In the genomic region with DNA sequence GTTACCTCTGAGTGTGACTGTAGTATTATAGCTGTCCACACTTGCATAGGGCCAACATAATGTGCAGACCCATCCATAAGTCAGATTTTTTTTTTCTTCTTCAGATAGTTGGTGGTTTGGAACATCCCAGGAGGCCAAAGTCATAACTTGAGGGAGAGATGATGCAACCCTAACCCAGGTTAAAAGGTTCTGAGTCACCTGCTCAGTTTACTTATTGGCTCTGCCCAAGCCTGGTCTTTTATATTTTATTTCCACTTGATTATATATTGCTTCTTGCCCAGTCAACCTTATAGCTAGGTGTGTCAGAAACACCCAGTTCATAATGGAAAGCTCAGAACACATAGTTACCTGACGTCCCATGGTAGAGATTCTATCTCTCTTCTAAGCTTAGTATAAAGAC, we compare ENCODE assay signal across 23 cellular contexts.
"Had no signal": no experiment of that assay in that cellular context is flagged by ENCODE, and none has a peak within 500 bp of the region (broad histone marks: within the 10 kb centered on the region; RNA-seq: fewer than 3 reads in every experiment).

No MANE protein-coding gene starts in this region.

- H3K36me3 ChIP-seq: ascending aorta had no signal

- H3K9me3 ChIP-seq: ascending aorta, body of pancreas had no signal

- H3K27me3 ChIP-seq: ascending aorta, body of pancreas had no signal

- H3K27ac ChIP-seq: ascending aorta, body of pancreas had no signal

- ATAC-seq: activated T-cell treated with anti-CD3 and anti-CD28 coated beads, Interleukin-2, amount 50 U/mL, for 4 hours; body of pancreas; Panc1; T-helper 17 cell; WTC11 had no signal

- H3K4me3 ChIP-seq: ascending aorta, body of pancreas had no signal

- H3K4me1 ChIP-seq: ascending aorta, body of pancreas had no signal

- DNase-seq: activated CD4-positive, alpha-beta memory T cell treated with anti-CD3 and anti-CD28 coated beads for 36 hours; activated CD4-positive, alpha-beta T cell treated with anti-CD3 and anti-CD28 coated beads, Interleukin-2, amount 10 ng/mL, durations not matched to agents 7 days and 5 days; activated CD4-positive, CD25-positive, alpha-beta regulatory T cell treated with anti-CD3 and anti-CD28 coated beads, Interleukin-2, amount 50 U/mL, for 72 hours; activated CD8-positive, alpha-beta memory T cell treated with anti-CD3 and anti-CD28 coated beads for 24 hours; activated effector memory CD4-positive, alpha-beta T cell treated with Interleukin-2 at 50 U/mL for 16 hours; activated naive CD4-positive, alpha-beta T cell; activated T-cell treated with anti-CD3 and anti-CD28 coated beads, Interleukin-2, amount 50 U/mL, for 4 hours; body of pancreas; KG1; NCI-H1092; NCI-H1417; NCI-H1694; NCI-H2029 treated with DMSO at 0.1 percent for 48 hours; NCI-H345; NCI-H510A; NCI-H526 treated with DMSO at 0.1 percent for 48 hours; NCI-H82; SHP77 treated with DMSO at 0.1 percent for 48 hours; T-helper 17 cell; T-helper 9 cell had no signal
